8 cellular contexts compared by ENCODE assay signal in the genomic region with DNA sequence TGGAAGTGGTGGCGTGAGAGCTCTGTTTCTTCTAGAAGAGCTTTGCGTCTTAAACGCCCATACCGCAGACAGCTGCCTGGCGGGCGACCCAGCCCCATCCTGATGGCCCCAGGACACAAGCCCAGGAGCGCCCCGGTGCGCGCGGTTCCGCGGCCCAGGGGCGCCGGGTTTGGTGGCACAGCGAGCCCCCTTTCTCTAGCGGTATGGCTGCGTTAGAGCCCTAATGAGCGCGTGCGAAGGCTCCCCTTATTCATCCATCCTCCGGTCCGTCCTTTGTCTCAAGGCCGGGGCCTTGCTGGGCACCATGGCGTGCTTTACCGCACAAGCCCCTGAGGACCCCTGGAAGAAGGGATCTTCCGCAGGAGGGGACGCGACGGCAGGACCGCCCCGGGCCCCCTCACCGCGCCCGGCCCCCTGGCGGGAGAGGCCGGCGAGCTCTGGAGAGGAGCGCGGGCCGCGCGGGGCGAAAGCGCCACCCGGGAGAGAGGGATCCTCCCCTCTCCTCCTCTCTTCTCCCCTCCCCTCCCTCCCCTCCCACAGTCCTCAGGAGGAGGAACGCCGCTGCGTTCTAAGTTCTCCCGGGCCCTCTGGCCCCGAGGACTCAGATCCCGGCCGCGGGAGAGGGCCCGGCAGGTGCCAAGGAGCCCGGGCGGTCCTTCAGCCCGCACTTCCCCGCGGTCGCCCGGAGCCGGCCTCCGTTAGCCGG. TPM values are rescaled to one million over a fixed set of nuclear protein-coding genes. Genes with fewer than 3 reads are reported as not detected.
DNase-seq lines count a peak whose midpoint lies in the region; ATAC-seq lines count a peak whose summit lies in the region.

No MANE protein-coding gene starts in this region.

- ATAC-seq in GM19035 (IDR thresholded peaks at IDR 0.05; ENCODE audit: unreplicated experiment) (peak; percentile 31), HG03280 (IDR thresholded peaks at IDR 0.05; ENCODE audit: unreplicated experiment) (peak; percentile 39)
- peak; percentile 69 for ATAC-seq in stimulated activated memory B cell treated with anti-CD40 and anti-IgM and Interleukin-4, amounts not matched to agents 10 μg/mL and 1 μg/mL and 100 μg/mL, for 72 hours

- no peaks in the 10 kb centered on the region for H3K9me3 ChIP-seq in BLaER1

- no peaks in the 10 kb centered on the region for H3K27me3 ChIP-seq in BLaER1

- peak overlapping the region; percentile 83 for H3K9ac ChIP-seq in BLaER1

- peak overlapping the region; percentile 94 for H3K4me3 Mint-ChIP-seq in stimulated activated memory B cell treated with anti-CD40 and anti-IgM and Interleukin-4, amounts not matched to agents 10 μg/mL and 1 μg/mL and 100 μg/mL, for 72 hours

- H3K36me3 ChIP-seq in BLaER1 = peaks cover 19% of the 10 kb centered on the region

- no peaks in the 10 kb centered on the region for H3K27me3 Mint-ChIP-seq in stimulated activated memory B cell treated with anti-CD40 and anti-IgM and Interleukin-4, amounts not matched to agents 10 μg/mL and 1 μg/mL and 100 μg/mL, for 72 hours

- peak overlapping the region; percentile 96 for H3K4me2 ChIP-seq in BLaER1

- DNase-seq in NCI-H82 treated with DMSO at 0.1 percent for 48 hours (lab: John Stamatoyannopoulos, UW; ENCODE audit: unreplicated experiment) (peak; percentile 73), epithelial cell of prostate (ENCODE audit: low read depth, low spot score) (peak; percentile 53), mucosa of gallbladder (ENCODE audit: low spot score) (peak; percentile 69)
- peak; percentile 21 for DNase-seq in activated CD8-positive, alpha-beta memory T cell treated with anti-CD3 and anti-CD28 coated beads, Interleukin-2, amount 50 U/mL, for 1 hour (ENCODE audit: extremely low read depth)

- H3K9me3 Mint-ChIP-seq in stimulated activated memory B cell treated with anti-CD40 and anti-IgM and Interleukin-4, amounts not matched to agents 10 μg/mL and 1 μg/mL and 100 μg/mL, for 72 hours = no peaks in the 10 kb centered on the region

- peak overlapping the region; percentile 81 for H3K4me3 ChIP-seq in BLaER1

- peaks cover 17% of the 10 kb centered on the region for H3K36me3 Mint-ChIP-seq in stimulated activated memory B cell treated with anti-CD40 and anti-IgM and Interleukin-4, amounts not matched to agents 10 μg/mL and 1 μg/mL and 100 μg/mL, for 72 hours

- H3K4me1 ChIP-seq in BLaER1 = peaks cover 45% of the 10 kb centered on the region

- H3K27ac ChIP-seq in BLaER1 (peak overlapping the region; percentile 95), epithelial cell of prostate (peak overlapping the region; percentile 82)

- peaks cover 31% of the 10 kb centered on the region; the same call in 1 of the 2 replicates for H4K20me1 ChIP-seq in BLaER1

- H3K4me1 Mint-ChIP-seq in stimulated activated memory B cell treated with anti-CD40 and anti-IgM and Interleukin-4, amounts not matched to agents 10 μg/mL and 1 μg/mL and 100 μg/mL, for 72 hours = peaks cover 71% of the 10 kb centered on the region

- peak overlapping the region; percentile 81 for H3K27ac Mint-ChIP-seq in stimulated activated memory B cell treated with anti-CD40 and anti-IgM and Interleukin-4, amounts not matched to agents 10 μg/mL and 1 μg/mL and 100 μg/mL, for 72 hours

RNA-seq across cellular contexts. Expression of gene SLC1A4, which starts 0.6 kb away (rescaled TPM):
- 14.3 TPM for total RNA-seq in mucosa of gallbladder

Comparison
In these comparisons a context has a peak if more than half of its experiments do, and no peak if none do; other contexts are left out.
1. Peak in every context shown above with its lines: DNase-seq, ATAC-seq, H3K4me3 ChIP-seq and H3K27ac ChIP-seq.
2. DNase-seq: peak in every context shown above with its lines; median percentile 73 in NCI-H82 treated with DMSO at 0.1 percent for 48 hours; 69 in mucosa of gallbladder; 53 in epithelial cell of prostate; 21 in activated CD8-positive, alpha-beta memory T cell treated with anti-CD3 and anti-CD28 coated beads, Interleukin-2, amount 50 U/mL, for 1 hour.